In genomic region chr11:17734418-17734911, GRCh38 we compare ENCODE assay signal across 8 cellular contexts. TPM values are rescaled to one million over a fixed set of nuclear protein-coding genes. Genes with fewer than 3 reads are reported as not detected.
DNase-seq lines count a peak whose midpoint lies in the region; ATAC-seq lines count a peak whose summit lies in the region.

Gene KCNC1, plus strand, starts transcription at chr11:17734781. Its CDS starts 1,222 bp downstream, at chr11:17736003.

- no peaks in the 10 kb centered on the region for H3K9me3 Mint-ChIP-seq in activated naive CD8-positive, alpha-beta T cell (ENCODE audit: low read depth)
- H3K9me3 Mint-ChIP-seq in activated naive CD8-positive, alpha-beta T cell treated with anti-CD3 and anti-CD28 coated beads, Interleukin-2, amount 50 U/mL, for 24 hours = no peaks in the 10 kb centered on the region
- no peaks in the 10 kb centered on the region for H3K9me3 Mint-ChIP-seq in dendritic cell treated with granulocyte-macrophage colony-stimulating factor and Interleukin-4, amounts not matched to agents 40 ng/mL and 50 ng/mL, for 4 days

- intact Hi-C loops in dendritic cell treated with granulocyte-macrophage colony-stimulating factor and Interleukin-4, amounts not matched to agents 40 ng/mL and 50 ng/mL, for 4 days (cut with micrococcal nuclease) = no loop called here

- WGBS in urinary bladder = 1% methylated on average over 66 of the region's 66 CpGs

- H3K36me3 Mint-ChIP-seq in activated naive CD8-positive, alpha-beta T cell = no peaks in the 10 kb centered on the region
- H3K36me3 Mint-ChIP-seq in activated naive CD8-positive, alpha-beta T cell treated with anti-CD3 and anti-CD28 coated beads, Interleukin-2, amount 50 U/mL, for 24 hours (ENCODE audit: low read depth) = peaks cover 2% of the 10 kb centered on the region
- no peaks in the 10 kb centered on the region for H3K36me3 Mint-ChIP-seq in dendritic cell treated with granulocyte-macrophage colony-stimulating factor and Interleukin-4, amounts not matched to agents 40 ng/mL and 50 ng/mL, for 4 days (ENCODE audit: low read depth)

- H3K4me1 Mint-ChIP-seq in activated naive CD8-positive, alpha-beta T cell (ENCODE audit: low read depth) = peaks cover 2% of the 10 kb centered on the region
- H3K4me1 Mint-ChIP-seq in activated naive CD8-positive, alpha-beta T cell treated with anti-CD3 and anti-CD28 coated beads, Interleukin-2, amount 50 U/mL, for 24 hours = peaks cover 4% of the 10 kb centered on the region
- H3K4me1 Mint-ChIP-seq in dendritic cell treated with granulocyte-macrophage colony-stimulating factor and Interleukin-4, amounts not matched to agents 40 ng/mL and 50 ng/mL, for 4 days (ENCODE audit: low read depth) = no peaks in the 10 kb centered on the region

- H3K4me1 ChIP-seq in urinary bladder (ENCODE audit: insufficient read depth) = no peaks in the 10 kb centered on the region

- no peak for DNase-seq in activated naive CD8-positive, alpha-beta T cell treated with anti-CD3 and anti-CD28 coated beads, Interleukin-2, amount 50 U/mL, for 24 hours
- peak; percentile 59 for DNase-seq in NCI-H526 treated with DMSO at 0.1 percent for 48 hours (lab: John Stamatoyannopoulos, UW)
- DNase-seq in lung microvascular endothelial cell (ENCODE audit: low read depth in 2 of 2) = peak; percentile 49 to 57
- DNase-seq in MV-4-11 (lab: John Stamatoyannopoulos, UW) = no peak

- peaks cover 25% of the 10 kb centered on the region for H3K27me3 Mint-ChIP-seq in activated naive CD8-positive, alpha-beta T cell
- peaks cover 61% of the 10 kb centered on the region for H3K27me3 Mint-ChIP-seq in activated naive CD8-positive, alpha-beta T cell treated with anti-CD3 and anti-CD28 coated beads, Interleukin-2, amount 50 U/mL, for 24 hours
- peaks cover 60% of the 10 kb centered on the region for H3K27me3 Mint-ChIP-seq in dendritic cell treated with granulocyte-macrophage colony-stimulating factor and Interleukin-4, amounts not matched to agents 40 ng/mL and 50 ng/mL, for 4 days

- no peaks in the 10 kb centered on the region for H3K36me3 ChIP-seq in urinary bladder (ENCODE audit: insufficient read depth)

- no peak within 1 kb of the TSS for H3K27ac Mint-ChIP-seq in activated naive CD8-positive, alpha-beta T cell
- no peak within 1 kb of the TSS for H3K27ac Mint-ChIP-seq in activated naive CD8-positive, alpha-beta T cell treated with anti-CD3 and anti-CD28 coated beads, Interleukin-2, amount 50 U/mL, for 24 hours
- H3K27ac Mint-ChIP-seq in dendritic cell treated with granulocyte-macrophage colony-stimulating factor and Interleukin-4, amounts not matched to agents 40 ng/mL and 50 ng/mL, for 4 days = no peak within 1 kb of the TSS

- H3K4me3 ChIP-seq in urinary bladder (ENCODE audit: low read depth, low read length) = peak within 1 kb of the TSS; percentile 35

- H3K27ac ChIP-seq in urinary bladder (ENCODE audit: low read depth) = peak within 1 kb of the TSS; percentile 15

- peak within 1 kb of the TSS; percentile 75 for H3K4me3 Mint-ChIP-seq in activated naive CD8-positive, alpha-beta T cell
- no peak within 1 kb of the TSS for H3K4me3 Mint-ChIP-seq in activated naive CD8-positive, alpha-beta T cell treated with anti-CD3 and anti-CD28 coated beads, Interleukin-2, amount 50 U/mL, for 24 hours
- peak within 1 kb of the TSS; percentile 7 for H3K4me3 Mint-ChIP-seq in dendritic cell treated with granulocyte-macrophage colony-stimulating factor and Interleukin-4, amounts not matched to agents 40 ng/mL and 50 ng/mL, for 4 days

- no peak for ATAC-seq in activated naive CD8-positive, alpha-beta T cell treated with anti-CD3 and anti-CD28 coated beads, Interleukin-2, amount 50 U/mL, for 24 hours
- ATAC-seq in GM18870 (IDR thresholded peaks at IDR 0.05; ENCODE audit: unreplicated experiment) = no peak

RNA-seq across cellular contexts. Expression of gene KCNC1, which starts in this region (rescaled TPM):
- total RNA-seq in lung microvascular endothelial cell (not detected in 2 replicates), urinary bladder (0.74 TPM)
- polyA plus RNA-seq in urinary bladder = 0.11 TPM

Comparison
In these comparisons a context has a peak if more than half of its experiments do, and no peak if none do; other contexts are left out.
1. Peak in DNase-seq in lung microvascular endothelial cell; RNA of the gene not detected or under 1 TPM.